ENCODE assay signal across 1 cellular context in genomic region chr11:125625594-125626380, GRCh38.
TF ChIP-seq lines count a peak whose summit lies in the region.

No MANE protein-coding gene starts in this region.

TF ChIP-seq in IMR-90, 13 proteins besides CTCF, POLR2A, EP300 and RAD21 (continued from another document):
- TF ChIP-seq USF2 (IDR thresholded peaks at IDR 0.05; ENCODE audit: low read depth, low read length): peak; percentile 22; the same call in 1 of the 2 replicates
- TF ChIP-seq CHD1 (IDR thresholded peaks at IDR 0.05; ENCODE audit: low read depth, low read length): no peak; the same call in 1 of the 2 replicates
TF ChIP-seq in IMR-90: peak in this region for 4.
